ENCODE assay signal across 8 cellular contexts in genomic region chr3:105866656-105867653, GRCh38. TPM values are rescaled to one million over a fixed set of nuclear protein-coding genes. Genes with fewer than 3 reads are reported as not detected.
DNase-seq lines count a peak whose midpoint lies in the region; ATAC-seq and TF ChIP-seq lines count a peak whose summit lies in the region.

No MANE protein-coding gene starts in this region.

- no peaks in the 10 kb centered on the region for H3K27me3 Mint-ChIP-seq in effector memory CD8-positive, alpha-beta T cell
- no peaks in the 10 kb centered on the region for H3K27me3 Mint-ChIP-seq in nephron progenitor cell (ENCODE audit: low read depth, poor library complexity)

- peak in 5 of 6 experiments; percentile 4 to 39 (median 12) for DNase-seq in stimulated activated naive CD4-positive, alpha-beta T cell (lab: John Stamatoyannopoulos, UW)
- DNase-seq in stimulated activated naive CD4-positive, alpha-beta T cell treated with Interleukin-2 at 50 U/mL for 16 hours (lab: John Stamatoyannopoulos, UW) = no peak
- DNase-seq in RPMI7951 (ENCODE audit: low read depth) = peak; percentile 28
- peak in 1 of 3 experiments; percentile 27 for DNase-seq in effector memory CD8-positive, alpha-beta T cell
- peak; percentile 4 for DNase-seq in nephron progenitor cell
- DNase-seq in NCI-H510A (lab: John Stamatoyannopoulos, UW) = no peak
- DNase-seq in NCI-H1105 treated with DMSO at 0.1 percent for 48 hours (lab: John Stamatoyannopoulos, UW) = no peak

- H3K27ac Mint-ChIP-seq in effector memory CD8-positive, alpha-beta T cell = peak overlapping the region; percentile 94 to 96
- H3K27ac Mint-ChIP-seq in nephron progenitor cell = no peak overlapping the region

- H3K4me1 Mint-ChIP-seq in effector memory CD8-positive, alpha-beta T cell (ENCODE audit: low read depth in 2 of 2) = peaks cover 25 to 37% of the 10 kb centered on the region in 2 donors
- H3K4me1 Mint-ChIP-seq in nephron progenitor cell = peaks cover 62% of the 10 kb centered on the region

- H3K4me3 Mint-ChIP-seq in effector memory CD8-positive, alpha-beta T cell = peak overlapping the region in 1 of 2 donors; percentile 93
- H3K4me3 Mint-ChIP-seq in nephron progenitor cell = peak overlapping the region; percentile 98

- H3K36me3 Mint-ChIP-seq in effector memory CD8-positive, alpha-beta T cell (ENCODE audit: insufficient read depth) = peaks cover 47% of the 10 kb centered on the region
- H3K36me3 Mint-ChIP-seq in nephron progenitor cell (ENCODE audit: low read depth) = peaks cover 18% of the 10 kb centered on the region

- no peaks in the 10 kb centered on the region for H3K9me3 Mint-ChIP-seq in effector memory CD8-positive, alpha-beta T cell
- no peaks in the 10 kb centered on the region for H3K9me3 Mint-ChIP-seq in nephron progenitor cell

- peak; percentile 24 for ATAC-seq in HG02870 (IDR thresholded peaks at IDR 0.05; ENCODE audit: unreplicated experiment)
- ATAC-seq in effector memory CD8-positive, alpha-beta T cell (replicated peaks) = no peak

- no peak for TF ChIP-seq CTCF in nephron progenitor cell (IDR thresholded peaks at IDR 0.05)

RNA-seq across cellular contexts. Expression of gene CBLB, which starts 1.9 kb away (rescaled TPM):
- total RNA-seq in RPMI7951 (2014; rRNA removed; shearing (Covaris generic)) = 3.8 and 6.0 TPM in 2 replicates

Comparison
In these comparisons a context has a peak if more than half of its experiments do, and no peak if none do; other contexts are left out.
1. DNase-seq: peak in stimulated activated naive CD4-positive, alpha-beta T cell (5 of 6), RPMI7951 (single experiment) and nephron progenitor cell (single experiment); none in stimulated activated naive CD4-positive, alpha-beta T cell treated with Interleukin-2 at 50 U/mL for 16 hours (single experiment), NCI-H510A (single experiment) and NCI-H1105 treated with DMSO at 0.1 percent for 48 hours (single experiment).